ENCODE assay signal across 1 cellular context in the genomic region with DNA sequence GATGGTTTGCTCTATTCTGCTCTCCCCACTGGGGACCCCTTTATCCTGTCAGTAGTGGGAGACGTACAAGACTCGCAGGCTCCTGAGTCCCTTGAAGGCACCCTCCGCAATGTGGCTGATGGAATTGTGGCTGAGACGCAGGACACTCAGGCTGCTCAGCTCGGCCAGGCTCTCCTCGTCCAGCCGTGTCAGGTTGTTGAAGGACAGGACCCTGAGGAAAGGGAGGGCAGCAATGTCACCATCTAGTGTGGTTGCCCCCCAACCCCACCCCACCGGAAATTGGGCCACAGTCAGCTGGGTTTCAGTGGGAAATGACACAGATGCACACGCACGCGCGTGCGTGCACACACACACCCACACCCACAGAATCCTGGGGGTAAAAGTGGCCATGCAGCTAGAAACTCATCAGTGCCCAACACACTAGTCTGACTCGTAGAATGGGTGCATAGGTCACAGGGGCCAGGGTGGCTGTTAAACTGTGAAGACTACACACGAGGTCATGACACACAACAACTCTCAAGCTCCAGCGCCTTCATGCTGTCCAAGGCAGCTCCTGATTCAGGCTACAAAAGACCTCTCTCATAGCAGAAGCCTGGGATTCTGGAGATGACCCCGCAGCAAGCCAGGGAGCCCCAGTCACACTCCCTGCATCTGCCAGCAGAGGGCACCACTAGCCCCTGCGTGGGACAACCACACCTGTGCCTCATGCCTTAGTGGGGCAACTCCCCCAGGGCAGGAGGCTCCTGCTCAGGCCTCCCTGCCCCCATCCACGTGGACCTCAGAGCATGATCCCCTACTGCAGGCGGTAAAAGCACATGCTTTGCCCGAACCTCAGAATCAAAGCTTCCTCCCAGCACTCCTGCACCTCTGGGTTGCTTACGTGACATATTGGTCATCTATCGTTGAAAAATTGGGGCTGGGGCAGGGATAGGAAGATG.
TF ChIP-seq lines count a peak whose summit lies in the region.

No MANE protein-coding gene starts in this region.

TF ChIP-seq in GM12878, 131 proteins besides CTCF, POLR2A, EP300 and RAD21 (continued from another document and continues in another):
- no peak for TF ChIP-seq ZBTB4 (CRISPR knock-in tag; IDR thresholded peaks at IDR 0.05)
- TF ChIP-seq FOXM1 (IDR thresholded peaks at IDR 0.05; ENCODE audit: low read depth, low read length): no peak
- 0 out of 3 replicates have a peak, but pooled peaks of 1 of the 2 experiments have one; percentile 14 for TF ChIP-seq EGR1 (IDR thresholded peaks at IDR 0.05; ENCODE audit: borderline replicate concordance in 1 of 2, low read depth in 2 of 2, low read length in 2 of 2)
- no peak for TF ChIP-seq NR2C1 (IDR thresholded peaks at IDR 0.05)
- TF ChIP-seq, protein P1, sequence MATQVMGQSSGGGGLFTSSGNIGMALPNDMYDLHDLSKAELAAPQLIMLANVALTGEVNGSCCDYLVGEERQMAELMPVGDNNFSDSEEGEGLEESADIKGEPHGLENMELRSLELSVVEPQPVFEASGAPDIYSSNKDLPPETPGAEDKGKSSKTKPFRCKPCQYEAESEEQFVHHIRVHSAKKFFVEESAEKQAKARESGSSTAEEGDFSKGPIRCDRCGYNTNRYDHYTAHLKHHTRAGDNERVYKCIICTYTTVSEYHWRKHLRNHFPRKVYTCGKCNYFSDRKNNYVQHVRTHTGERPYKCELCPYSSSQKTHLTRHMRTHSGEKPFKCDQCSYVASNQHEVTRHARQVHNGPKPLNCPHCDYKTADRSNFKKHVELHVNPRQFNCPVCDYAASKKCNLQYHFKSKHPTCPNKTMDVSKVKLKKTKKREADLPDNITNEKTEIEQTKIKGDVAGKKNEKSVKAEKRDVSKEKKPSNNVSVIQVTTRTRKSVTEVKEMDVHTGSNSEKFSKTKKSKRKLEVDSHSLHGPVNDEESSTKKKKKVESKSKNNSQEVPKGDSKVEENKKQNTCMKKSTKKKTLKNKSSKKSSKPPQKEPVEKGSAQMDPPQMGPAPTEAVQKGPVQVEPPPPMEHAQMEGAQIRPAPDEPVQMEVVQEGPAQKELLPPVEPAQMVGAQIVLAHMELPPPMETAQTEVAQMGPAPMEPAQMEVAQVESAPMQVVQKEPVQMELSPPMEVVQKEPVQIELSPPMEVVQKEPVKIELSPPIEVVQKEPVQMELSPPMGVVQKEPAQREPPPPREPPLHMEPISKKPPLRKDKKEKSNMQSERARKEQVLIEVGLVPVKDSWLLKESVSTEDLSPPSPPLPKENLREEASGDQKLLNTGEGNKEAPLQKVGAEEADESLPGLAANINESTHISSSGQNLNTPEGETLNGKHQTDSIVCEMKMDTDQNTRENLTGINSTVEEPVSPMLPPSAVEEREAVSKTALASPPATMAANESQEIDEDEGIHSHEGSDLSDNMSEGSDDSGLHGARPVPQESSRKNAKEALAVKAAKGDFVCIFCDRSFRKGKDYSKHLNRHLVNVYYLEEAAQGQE (IDR thresholded peaks at IDR 0.05; ENCODE audit: low read depth, low read length): no peak
- TF ChIP-seq ESRRA (IDR thresholded peaks at IDR 0.05; ENCODE audit: low read length): no peak
- no peak for TF ChIP-seq POU2F2 (IDR thresholded peaks at IDR 0.05; ENCODE audit: borderline replicate concordance, low read depth, low read length)
- TF ChIP-seq SRF (IDR thresholded peaks at IDR 0.05; ENCODE audit: low read depth in 2 of 2, low read length in 2 of 2): no peak
- no peak for TF ChIP-seq ATF7 (IDR thresholded peaks at IDR 0.05; ENCODE audit: low read depth)
- TF ChIP-seq TCF12 (IDR thresholded peaks at IDR 0.05; ENCODE audit: low read depth, low read length): peak; percentile 73; the same call in 1 of the 2 replicates
- TF ChIP-seq, protein P2, sequence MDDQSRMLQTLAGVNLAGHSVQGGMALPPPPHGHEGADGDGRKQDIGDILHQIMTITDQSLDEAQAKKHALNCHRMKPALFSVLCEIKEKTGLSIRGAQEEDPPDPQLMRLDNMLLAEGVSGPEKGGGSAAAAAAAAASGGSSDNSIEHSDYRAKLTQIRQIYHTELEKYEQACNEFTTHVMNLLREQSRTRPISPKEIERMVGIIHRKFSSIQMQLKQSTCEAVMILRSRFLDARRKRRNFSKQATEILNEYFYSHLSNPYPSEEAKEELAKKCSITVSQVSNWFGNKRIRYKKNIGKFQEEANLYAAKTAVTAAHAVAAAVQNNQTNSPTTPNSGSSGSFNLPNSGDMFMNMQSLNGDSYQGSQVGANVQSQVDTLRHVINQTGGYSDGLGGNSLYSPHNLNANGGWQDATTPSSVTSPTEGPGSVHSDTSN (IDR thresholded peaks at IDR 0.05; ENCODE audit: insufficient replicate concordance, low read depth, low read length): no peak
- TF ChIP-seq NR2C2 (IDR thresholded peaks at IDR 0.05; ENCODE audit: borderline replicate concordance, control insufficient read depth, insufficient read length, low read depth): no peak
- no peak for TF ChIP-seq JUNB (IDR thresholded peaks at IDR 0.05)
- TF ChIP-seq RB1 (IDR thresholded peaks at IDR 0.05; ENCODE audit: borderline replicate concordance): no peak
- no peak for TF ChIP-seq SUZ12 (IDR thresholded peaks at IDR 0.05; ENCODE audit: unreplicated experiment)
- TF ChIP-seq RBBP5 (conservative IDR thresholded peaks at IDR 0.05): no peak
- no peak for TF ChIP-seq E4F1 (IDR thresholded peaks at IDR 0.05; ENCODE audit: borderline replicate concordance, partially characterized antibody)
- TF ChIP-seq, protein P3, sequence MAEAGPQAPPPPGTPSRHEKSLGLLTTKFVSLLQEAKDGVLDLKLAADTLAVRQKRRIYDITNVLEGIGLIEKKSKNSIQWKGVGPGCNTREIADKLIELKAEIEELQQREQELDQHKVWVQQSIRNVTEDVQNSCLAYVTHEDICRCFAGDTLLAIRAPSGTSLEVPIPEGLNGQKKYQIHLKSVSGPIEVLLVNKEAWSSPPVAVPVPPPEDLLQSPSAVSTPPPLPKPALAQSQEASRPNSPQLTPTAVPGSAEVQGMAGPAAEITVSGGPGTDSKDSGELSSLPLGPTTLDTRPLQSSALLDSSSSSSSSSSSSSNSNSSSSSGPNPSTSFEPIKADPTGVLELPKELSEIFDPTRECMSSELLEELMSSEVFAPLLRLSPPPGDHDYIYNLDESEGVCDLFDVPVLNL (IDR thresholded peaks at IDR 0.05; ENCODE audit: low read depth, low read length): no peak
- TF ChIP-seq SMAD1 (IDR thresholded peaks at IDR 0.05; ENCODE audit: low read depth, partially characterized antibody): no peak
- 0 out of 2 replicates have a peak, but pooled peaks have one; percentile 19 for TF ChIP-seq MYB (IDR thresholded peaks at IDR 0.05; ENCODE audit: borderline replicate concordance, low read depth, low read length)
- no peak for TF ChIP-seq CUX1 (IDR thresholded peaks at IDR 0.05; ENCODE audit: insufficient replicate concordance, low read depth, low read length)
- no peak for TF ChIP-seq PAX8 (IDR thresholded peaks at IDR 0.05)
- TF ChIP-seq RELA (IDR thresholded peaks at IDR 0.05; ENCODE audit: borderline replicate concordance, partially characterized antibody): no peak
- TF ChIP-seq, protein P4, sequence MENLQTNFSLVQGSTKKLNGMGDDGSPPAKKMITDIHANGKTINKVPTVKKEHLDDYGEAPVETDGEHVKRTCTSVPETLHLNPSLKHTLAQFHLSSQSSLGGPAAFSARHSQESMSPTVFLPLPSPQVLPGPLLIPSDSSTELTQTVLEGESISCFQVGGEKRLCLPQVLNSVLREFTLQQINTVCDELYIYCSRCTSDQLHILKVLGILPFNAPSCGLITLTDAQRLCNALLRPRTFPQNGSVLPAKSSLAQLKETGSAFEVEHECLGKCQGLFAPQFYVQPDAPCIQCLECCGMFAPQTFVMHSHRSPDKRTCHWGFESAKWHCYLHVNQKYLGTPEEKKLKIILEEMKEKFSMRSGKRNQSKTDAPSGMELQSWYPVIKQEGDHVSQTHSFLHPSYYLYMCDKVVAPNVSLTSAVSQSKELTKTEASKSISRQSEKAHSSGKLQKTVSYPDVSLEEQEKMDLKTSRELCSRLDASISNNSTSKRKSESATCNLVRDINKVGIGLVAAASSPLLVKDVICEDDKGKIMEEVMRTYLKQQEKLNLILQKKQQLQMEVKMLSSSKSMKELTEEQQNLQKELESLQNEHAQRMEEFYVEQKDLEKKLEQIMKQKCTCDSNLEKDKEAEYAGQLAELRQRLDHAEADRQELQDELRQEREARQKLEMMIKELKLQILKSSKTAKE (IDR thresholded peaks at IDR 0.05; ENCODE audit: low read depth, poor library complexity, severe bottlenecking): no peak
- no peak for TF ChIP-seq CBX5 (IDR thresholded peaks at IDR 0.05; ENCODE audit: low read depth)
- TF ChIP-seq PAX5 (IDR thresholded peaks at IDR 0.05; ENCODE audit: borderline replicate concordance, low read depth, low read length): peak; percentile 83
- TF ChIP-seq RCOR1 (conservative IDR thresholded peaks at IDR 0.05; ENCODE audit: low read depth, low read length): no peak
